9 cellular contexts compared by ENCODE assay signal in genomic region chr6:130913119-130913518, GRCh38.
DNase-seq lines count a peak whose midpoint lies in the region; ATAC-seq and TF ChIP-seq lines count a peak whose summit lies in the region.
"Had no signal": no experiment of that assay in that cellular context is flagged by ENCODE, and none has a peak within 500 bp of the region (broad histone marks: within the 10 kb centered on the region; RNA-seq: fewer than 3 reads in every experiment).

No MANE protein-coding gene starts in this region.

- peaks cover 10% of the 10 kb centered on the region for H3K4me1 Mint-ChIP-seq in activated CD4-positive, alpha-beta T cell treated with anti-CD3 and anti-CD28 coated beads, Interleukin-2, amount 10 ng/mL, durations not matched to agents 7 days and 5 days

- peaks cover 5% of the 10 kb centered on the region for H3K9me3 Mint-ChIP-seq in activated CD4-positive, alpha-beta T cell treated with anti-CD3 and anti-CD28 coated beads, Interleukin-2, amount 10 ng/mL, durations not matched to agents 7 days and 5 days

- H3K27ac Mint-ChIP-seq in activated CD4-positive, alpha-beta T cell treated with anti-CD3 and anti-CD28 coated beads, Interleukin-2, amount 10 ng/mL, durations not matched to agents 7 days and 5 days: no peak overlapping the region

- CTCF ChIA-PET in activated CD4-positive, alpha-beta T cell treated with anti-CD3 and anti-CD28 coated beads, Interleukin-2, amount 10 ng/mL, durations not matched to agents 7 days and 5 days (lab: Charles Lee): no interaction called here
- CTCF ChIA-PET in HEK293T (lab: Yijun Ruan, JAX): no interaction called here

- peak; percentile 69 for ATAC-seq in HG03064 (IDR thresholded peaks at IDR 0.05; ENCODE audit: low read depth, unreplicated experiment)

- H3K27me3 Mint-ChIP-seq in activated CD4-positive, alpha-beta T cell treated with anti-CD3 and anti-CD28 coated beads, Interleukin-2, amount 10 ng/mL, durations not matched to agents 7 days and 5 days: no peaks in the 10 kb centered on the region

- peaks cover 3% of the 10 kb centered on the region for H3K36me3 Mint-ChIP-seq in activated CD4-positive, alpha-beta T cell treated with anti-CD3 and anti-CD28 coated beads, Interleukin-2, amount 10 ng/mL, durations not matched to agents 7 days and 5 days (ENCODE audit: low read depth)

- DNase-seq in stimulated activated CD4-positive, alpha-beta T cell treated with anti-CD3 and anti-CD28 coated beads, Interleukin-12 subunit alpha, Interleukin-12 subunit beta, amount 100 ng/mL, for 48 hours (ENCODE audit: low read depth in 2 of 3, low spot score in 1 of 3): peak; percentile 4 to 16 (median 4)
- DNase-seq in stimulated activated CD4-positive, alpha-beta T cell treated with anti-CD3 and anti-CD28 coated beads, Interleukin-4, amount 100 ng/mL, for 1 hour: no peak
- DNase-seq in activated CD4-positive, alpha-beta T cell treated with anti-CD3 and anti-CD28 coated beads, Interleukin-2, amount 10 ng/mL, durations not matched to agents 7 days and 5 days: peak; percentile 44
- DNase-seq in NCI-H1694 (lab: John Stamatoyannopoulos, UW) (no peak), HEK293T (ENCODE audit: extremely low spot score) (no peak), DMS53 (lab: John Stamatoyannopoulos, UW) (no peak), mesenteric fat pad (ENCODE audit: low spot score) (no peak)
- DNase-seq: NK-92 treated with Interleukin-12 subunit alpha and Interleukin-12 subunit beta, amount 100 ng/mL, for 24 hours had no signal

- POLR2A ChIA-PET in activated CD4-positive, alpha-beta T cell treated with anti-CD3 and anti-CD28 coated beads, Interleukin-2, amount 10 ng/mL, durations not matched to agents 7 days and 5 days (lab: Charles Lee): no interaction called here
- POLR2A ChIA-PET in HEK293T (lab: Yijun Ruan, JAX): no interaction called here

- H3K4me3 Mint-ChIP-seq in activated CD4-positive, alpha-beta T cell treated with anti-CD3 and anti-CD28 coated beads, Interleukin-2, amount 10 ng/mL, durations not matched to agents 7 days and 5 days: no peak overlapping the region

TF ChIP-seq in HEK293T, 16 proteins besides CTCF, POLR2A, EP300 and RAD21:
- TF ChIP-seq SUZ12 (IDR thresholded peaks at IDR 0.05): no peak
- TF ChIP-seq ELF4 (IDR thresholded peaks at IDR 0.05): no peak
- no peak for TF ChIP-seq FOXM1 (IDR thresholded peaks at IDR 0.05; ENCODE audit: borderline replicate concordance)
- no peak for TF ChIP-seq LEF1 (IDR thresholded peaks at IDR 0.05; ENCODE audit: borderline replicate concordance)
- no peak for TF ChIP-seq FOXA1 (IDR thresholded peaks at IDR 0.05)
- no peak for TF ChIP-seq TARDBP (IDR thresholded peaks at IDR 0.05)
- no peak for TF ChIP-seq L3MBTL2 (conservative IDR thresholded peaks at IDR 0.05)
- TF ChIP-seq NFRKB (IDR thresholded peaks at IDR 0.05): no peak

Comparison
In these comparisons a context has a peak if more than half of its experiments do, and no peak if none do; other contexts are left out.
1. DNase-seq: peak in stimulated activated CD4-positive, alpha-beta T cell treated with anti-CD3 and anti-CD28 coated beads, Interleukin-12 subunit alpha, Interleukin-12 subunit beta, amount 100 ng/mL, for 48 hours (3 of 3) and activated CD4-positive, alpha-beta T cell treated with anti-CD3 and anti-CD28 coated beads, Interleukin-2, amount 10 ng/mL, durations not matched to agents 7 days and 5 days (single experiment); none in stimulated activated CD4-positive, alpha-beta T cell treated with anti-CD3 and anti-CD28 coated beads, Interleukin-4, amount 100 ng/mL, for 1 hour (single experiment), NCI-H1694 (single experiment), HEK293T (single experiment), DMS53 (single experiment) and mesenteric fat pad (single experiment).